Comparison of ENCODE assay signal across 8 cellular contexts in the genomic region with DNA sequence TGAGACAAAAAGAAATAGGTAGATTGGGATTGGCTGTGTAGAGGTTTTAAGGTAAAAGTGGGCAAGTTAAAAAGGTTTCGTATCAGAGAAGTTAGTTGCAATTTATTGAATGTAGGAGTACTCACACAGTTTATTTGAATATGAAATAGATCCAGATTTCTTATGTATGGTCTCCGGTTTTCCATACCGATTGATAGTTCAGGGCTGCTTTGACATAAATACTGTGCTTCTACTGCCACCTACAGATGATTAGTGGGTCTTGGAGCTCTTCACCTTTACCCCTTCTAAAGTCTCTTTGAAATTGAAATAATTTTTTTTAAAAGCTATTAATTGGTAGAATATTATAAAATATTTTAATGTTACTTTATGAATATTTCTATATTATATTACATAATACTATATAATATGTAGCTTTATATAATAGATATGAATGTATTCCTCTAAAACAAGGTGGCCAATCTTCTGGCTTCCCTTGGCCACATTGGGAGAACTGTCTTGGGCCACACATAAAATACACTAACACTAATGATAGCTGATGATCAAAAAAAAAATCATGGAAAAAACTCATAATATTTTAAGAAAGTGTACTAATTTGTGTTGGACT. TPM values are rescaled to one million over a fixed set of nuclear protein-coding genes. Genes with fewer than 3 reads are reported as not detected.
DNase-seq lines count a peak whose midpoint lies in the region; ATAC-seq and TF ChIP-seq lines count a peak whose summit lies in the region.

No MANE protein-coding gene starts in this region.

- H3K36me3 ChIP-seq in CD8-positive, alpha-beta memory T cell (ENCODE audit: insufficient read depth, low read length), result no peaks in the 10 kb centered on the region
- H3K36me3 ChIP-seq in suprapubic skin, result no peaks in the 10 kb centered on the region

- POLR2A ChIA-PET in CD8-positive, alpha-beta memory T cell (lab: Charles Lee), result interaction anchor here (0.5 to 1.5 kb wide), 7 partner anchors 8 to 171 kb away, joined by 3 to 10 read pairs (median 5); a partner anchor contains a TSS

- no peaks in the 10 kb centered on the region for H3K27me3 ChIP-seq in CD8-positive, alpha-beta memory T cell (ENCODE audit: insufficient read depth, low read length, poor library complexity, severe bottlenecking)
- no peaks in the 10 kb centered on the region for H3K27me3 ChIP-seq in suprapubic skin

- TF ChIP-seq POLR2A in suprapubic skin (IDR thresholded peaks at IDR 0.05), result no peak

- 19% methylated on average over 3 of the region's 3 CpGs for WGBS in suprapubic skin

- H3K4me1 Mint-ChIP-seq in CD8-positive, alpha-beta memory T cell, result peaks cover 58 to 70% (median 62%) of the 10 kb centered on the region in 3 donors

- no peaks in the 10 kb centered on the region for H3K9me3 ChIP-seq in CD8-positive, alpha-beta memory T cell (ENCODE audit: low read length)
- no peaks in the 10 kb centered on the region for H3K9me3 ChIP-seq in suprapubic skin

- H3K27ac ChIP-seq in CD8-positive, alpha-beta memory T cell (ENCODE audit: low read depth, low read length), result no peak overlapping the region
- no peak overlapping the region for H3K27ac ChIP-seq in suprapubic skin

- H3K9me3 Mint-ChIP-seq in CD8-positive, alpha-beta memory T cell, result no peaks in the 10 kb centered on the region

- TF ChIP-seq EP300 in suprapubic skin (IDR thresholded peaks at IDR 0.05), result no peak

- H3K27me3 Mint-ChIP-seq in CD8-positive, alpha-beta memory T cell, result no peaks in the 10 kb centered on the region

- peak overlapping the region in 6 of 7 donors; percentile 3 to 59 (median 20) for H3K4me3 Mint-ChIP-seq in CD8-positive, alpha-beta memory T cell

- CTCF ChIA-PET in CD8-positive, alpha-beta memory T cell (lab: Charles Lee), result interaction anchor here (0.6 to 15.1 kb wide), 46 partner anchors 9 to 352 kb away, joined by 3 to 276 read pairs (median 5); a partner anchor contains a TSS

- peaks cover 46% of the 10 kb centered on the region for H3K4me1 ChIP-seq in CD8-positive, alpha-beta memory T cell (ENCODE audit: insufficient read depth, low read length)
- peaks cover 10% of the 10 kb centered on the region for H3K4me1 ChIP-seq in suprapubic skin

- peaks cover 0 to 39% (median 6%) of the 10 kb centered on the region in 3 donors for H3K36me3 Mint-ChIP-seq in CD8-positive, alpha-beta memory T cell

- peak overlapping the region; percentile 69 to 94 (median 90) for H3K27ac Mint-ChIP-seq in CD8-positive, alpha-beta memory T cell

- ATAC-seq in GM21723 (IDR thresholded peaks at IDR 0.05; ENCODE audit: unreplicated experiment) (peak; percentile 36), HG03439 (IDR thresholded peaks at IDR 0.05; ENCODE audit: unreplicated experiment) (no peak)

- peak in 2 of 5 donors; percentile 63 to 66 for DNase-seq in CD8-positive, alpha-beta memory T cell
- DNase-seq in NCI-H2227 (lab: John Stamatoyannopoulos, UW; ENCODE audit: unreplicated experiment) (peak; percentile 39), amniotic stem cell (lab: John Stamatoyannopoulos, UW) (peak; percentile 48), iPS-NIHi7 (ENCODE audit: extremely low spot score) (peak; percentile 41), suprapubic skin (ENCODE audit: low spot score in 2 of 2) (no peak), mucosa of gallbladder (ENCODE audit: low spot score) (no peak)

- peak; percentile 36 to 50 for TF ChIP-seq CTCF in suprapubic skin (IDR thresholded peaks at IDR 0.05)

- H3K4me3 ChIP-seq in CD8-positive, alpha-beta memory T cell (ENCODE audit: low read length), result no peak overlapping the region
- no peak overlapping the region for H3K4me3 ChIP-seq in suprapubic skin

RNA-seq across cellular contexts. Expression of a gene that starts 7.7 kb away (rescaled TPM):
- 10 to 100 TPM; 15.2 to 16.2 TPM for total RNA-seq in CD8-positive, alpha-beta memory T cell
- 32.4 TPM for polyA plus RNA-seq in CD8-positive, alpha-beta memory T cell
- total RNA-seq in suprapubic skin (not detected), mucosa of gallbladder (0.37 TPM)

RNA-seq across cellular contexts. Expression of a gene that starts 41.3 kb away (rescaled TPM):
- 10 to 100 TPM; 61.5 to 62.8 TPM for total RNA-seq in CD8-positive, alpha-beta memory T cell
- polyA plus RNA-seq in CD8-positive, alpha-beta memory T cell, result 232 TPM
- total RNA-seq in suprapubic skin (1 to 10 TPM; 2.3 to 7.0 (median 4.4) TPM), mucosa of gallbladder (11.7 TPM)

Comparison
In these comparisons a context has a peak if more than half of its experiments do, and no peak if none do; other contexts are left out.
1. DNase-seq: peak in NCI-H2227 (single experiment), amniotic stem cell (single experiment) and iPS-NIHi7 (single experiment); none in suprapubic skin (0 of 2) and mucosa of gallbladder (single experiment).
2. RNA of a gene that starts 7.7 kb away (total RNA-seq): 15.2 to 16.2 TPM in CD8-positive, alpha-beta memory T cell; 0.37 TPM in mucosa of gallbladder (single experiment) and not detected in suprapubic skin; every median in the first group is over 10 times any median in the second.